30 cellular contexts compared by ENCODE assay signal in genomic region chr5:29944327-29944726, GRCh38.
DNase-seq lines count a peak whose midpoint lies in the region; ATAC-seq and TF ChIP-seq lines count a peak whose summit lies in the region.
"Had no signal": no experiment of that assay in that cellular context is flagged by ENCODE, and none has a peak within 500 bp of the region (broad histone marks: within the 10 kb centered on the region; RNA-seq: fewer than 3 reads in every experiment).

No MANE protein-coding gene starts in this region.

- DNase-seq in LNCaP clone FGC (ENCODE audit: low read depth) = peak; percentile 70
- peak; percentile 52 for DNase-seq in PC-3
- DNase-seq: 8988T; ACHN; AML-193; BE2C; C1 segment of cervical spinal cord; Caco-2; Calu3; CD4-positive, alpha-beta memory T cell; CD4-positive, alpha-beta T cell; CD4-positive, CD25-positive, alpha-beta regulatory T cell; CD8-positive, alpha-beta memory T cell; CD8-positive, alpha-beta T cell; COR-L47; DMS 273 treated with DMSO at 0.1 percent for 48 hours; DMS153; DMS53; DMS79; DMS79 treated with DMSO at 0.1 percent for 48 hours; DND-41; EL had no signal

- no peaks in the 10 kb centered on the region for H4K20me1 ChIP-seq in PC-3 (ENCODE audit: low read length)
- H4K20me1 ChIP-seq: BLaER1; BLaER1 treated with 17β-estradiol and CSF1 and Interleukin-3, amounts not matched to agents 10 nM and 100 nM had no signal

- no peaks in the 10 kb centered on the region for H3K9me3 ChIP-seq in PC-3 (ENCODE audit: low read length)
- H3K9me3 ChIP-seq: A549; BE2C; BLaER1; BLaER1 treated with 17β-estradiol and CSF1 and Interleukin-3, amounts not matched to agents 10 nM and 100 nM; Caco-2 had no signal

- H3K36me3 ChIP-seq in PC-3 (ENCODE audit: low read depth, low read length) = no peaks in the 10 kb centered on the region
- H3K36me3 ChIP-seq: BE2C; BLaER1; BLaER1 treated with 17β-estradiol and CSF1 and Interleukin-3, amounts not matched to agents 10 nM and 100 nM had no signal

- POLR2A ChIA-PET in PC-3 (lab: Charles Lee; ENCODE audit: unreplicated experiment) = interaction anchor here (0.6 kb wide), 2 partner anchors 134 to 247 kb away, joined by 4 to 5 read pairs; no protein-coding TSS in a partner anchor

- no peak overlapping the region for H3K4me2 ChIP-seq in PC-3 (ENCODE audit: low read length)
- H3K4me2 ChIP-seq: A549; BLaER1; BLaER1 treated with 17β-estradiol and CSF1 and Interleukin-3, amounts not matched to agents 10 nM and 100 nM had no signal

- H3K79me2 ChIP-seq in PC-3 (ENCODE audit: low read length) = no peaks in the 10 kb centered on the region

- no peaks in the 10 kb centered on the region for H3F3A ChIP-seq in PC-3 (ENCODE audit: low read length, unreplicated experiment)

- H3K27ac ChIP-seq in 22Rv1 (peak overlapping the region; percentile 39), PC-3 (ENCODE audit: low read length) (peak overlapping the region; percentile 51)
- H3K27ac ChIP-seq: A549; BLaER1; BLaER1 treated with 17β-estradiol and CSF1 and Interleukin-3, amounts not matched to agents 10 nM and 100 nM; C4-2B had no signal

- CTCF ChIA-PET in PC-3 (lab: Charles Lee) = no interaction called here

- intact Hi-C loops in PC-3 (cut with micrococcal nuclease) = loop anchor here (2.0 to 5.0 kb wide), 2 partner anchors 153 to 578 kb away; no protein-coding TSS in a partner anchor

- ATAC-seq in PC-3 (peak; percentile 93), GM19467 (IDR thresholded peaks at IDR 0.05; ENCODE audit: unreplicated experiment) (no peak), GM21717 (IDR thresholded peaks at IDR 0.05; ENCODE audit: unreplicated experiment) (no peak), GM18868 (IDR thresholded peaks at IDR 0.05; ENCODE audit: unreplicated experiment) (no peak)
- ATAC-seq: A549; CD8-positive, alpha-beta T cell had no signal

- no TSS peak for BruUV-seq in PC-3 (replicated peaks; lab: Mats Ljungman, UMichigan)

- H3K27me3 ChIP-seq in PC-3 (ENCODE audit: low read length) = no peaks in the 10 kb centered on the region
- H3K27me3 ChIP-seq: BE2C; BLaER1; BLaER1 treated with 17β-estradiol and CSF1 and Interleukin-3, amounts not matched to agents 10 nM and 100 nM had no signal

- 0 out of 2 replicates have a peak, but pooled peaks cover 16% of the 10 kb centered on the region for H3K4me1 ChIP-seq in PC-3 (ENCODE audit: insufficient read depth, low read length)
- H3K4me1 ChIP-seq: A549, BLaER1, Caco-2 had no signal

- peak overlapping the region; percentile 6; the same call in 1 of the 2 replicates for H3K9ac ChIP-seq in PC-3 (ENCODE audit: low read length)
- H3K9ac ChIP-seq: BLaER1; BLaER1 treated with 17β-estradiol and CSF1 and Interleukin-3, amounts not matched to agents 10 nM and 100 nM had no signal

- H3K9me2 ChIP-seq in PC-3 (replicated peaks; ENCODE audit: low read length) = no peaks in the 10 kb centered on the region

- H2AFZ ChIP-seq in PC-3 (ENCODE audit: low read length) = no peak overlapping the region

- H3K4me3 ChIP-seq in LNCaP clone FGC (ENCODE audit: low read depth, low read length) (no peak overlapping the region), PC-3 (ENCODE audit: low read length) (no peak overlapping the region)
- H3K4me3 ChIP-seq: A549; BLaER1; BLaER1 treated with 17β-estradiol and CSF1 and Interleukin-3, amounts not matched to agents 10 nM and 100 nM had no signal

- no peak for TF ChIP-seq CTCF in 22Rv1 (IDR thresholded peaks at IDR 0.05)
- no peak for TF ChIP-seq CTCF in LNCaP clone FGC (IDR thresholded peaks at IDR 0.05; ENCODE audit: control insufficient read depth, extremely low read depth, insufficient read depth)
- no peak for TF ChIP-seq CTCF in PC-3 (conservative IDR thresholded peaks at IDR 0.05; ENCODE audit: low read depth, low read length)
